Comparison of ENCODE assay signal across 15 cellular contexts in the genomic region with DNA sequence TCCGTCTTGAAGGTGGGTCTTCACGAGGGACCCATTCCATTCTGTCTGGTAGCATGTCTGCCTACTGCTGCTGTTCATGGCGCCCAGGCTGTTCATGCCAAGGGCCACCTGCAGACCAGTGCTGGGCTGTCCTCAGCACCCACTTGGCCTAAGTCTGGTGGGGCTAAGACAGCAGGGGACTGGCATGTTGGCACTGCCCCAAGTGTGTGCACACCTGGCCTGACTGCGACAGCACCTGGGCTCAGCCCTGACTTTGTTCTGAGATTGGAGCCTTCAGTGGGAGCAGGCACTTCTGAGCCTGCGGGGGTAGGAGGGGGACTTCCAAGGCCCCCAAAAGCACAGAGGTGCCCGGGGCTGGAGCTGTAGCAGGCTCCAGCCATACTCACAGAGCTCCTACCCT.
A peak's percentile ranks its signal among the peaks of the same experiment; 100 is the strongest.
DNase-seq lines count a peak whose midpoint lies in the region; ATAC-seq and TF ChIP-seq lines count a peak whose summit lies in the region.
"Had no signal": no experiment of that assay in that cellular context is flagged by ENCODE, and none has a peak within 500 bp of the region (broad histone marks: within the 10 kb centered on the region; RNA-seq: fewer than 3 reads in every experiment).

No MANE protein-coding gene starts in this region.

- peak overlapping the region; percentile 39 for H2AFZ ChIP-seq in IMR-90 (replicated peaks; ENCODE audit: low read length, poor library complexity)
- H2AFZ ChIP-seq: GM23248 had no signal

- intact Hi-C loops in IMR-90 (cut with micrococcal nuclease) = no loop called here
- intact Hi-C loops in Calu3 (cut with micrococcal nuclease; ENCODE audit: unreplicated experiment) = no loop called here

- dilution Hi-C loops in IMR-90 (cut with HindIII; ENCODE audit: low sequenced_read_pairs, unreplicated experiment) = no loop called here

- no peaks in the 10 kb centered on the region for H3K9me3 ChIP-seq in HEK293 (ENCODE audit: control insufficient read depth, insufficient read depth, low read depth, low read length)
- peaks cover 7% of the 10 kb centered on the region for H3K9me3 ChIP-seq in IMR-90 (ENCODE audit: control insufficient read depth, insufficient read depth, low read length)

- POLR2A ChIA-PET in HEK293 (lab: Yijun Ruan, JAX) (no interaction called here), IMR-90 (lab: Charles Lee; ENCODE audit: unreplicated experiment) (no interaction called here)

- ATAC-seq in IMR-90 (ENCODE audit: low read depth) (no peak), HG03175 (IDR thresholded peaks at IDR 0.05; ENCODE audit: unreplicated experiment) (no peak)
- peak; percentile 55 for ATAC-seq in stimulated activated effector memory CD8-positive, alpha-beta T cell treated with anti-CD3 and anti-CD28 coated beads, Interleukin-12 subunit alpha, Interleukin-12 subunit beta, amount 100 ng/mL, for 72 hours
- ATAC-seq: HCT116 had no signal

- H2BK20ac ChIP-seq in IMR-90 (ENCODE audit: low read depth, low read length) = no peak overlapping the region

- no peaks in the 10 kb centered on the region for H3K9me1 ChIP-seq in IMR-90 (ENCODE audit: insufficient read depth, low read length)

- no peak overlapping the region for H3K23ac ChIP-seq in IMR-90 (ENCODE audit: low read depth, low read length)

- H2BK15ac ChIP-seq in IMR-90 (ENCODE audit: low read depth, low read length) = no peak overlapping the region

- no peak overlapping the region for H3K27ac Mint-ChIP-seq in stimulated activated effector memory CD8-positive, alpha-beta T cell treated with anti-CD3 and anti-CD28 coated beads, Interleukin-12 subunit alpha, Interleukin-12 subunit beta, amount 100 ng/mL, for 72 hours
- H3K27ac Mint-ChIP-seq in Calu3 (ENCODE audit: unreplicated experiment) = no peak overlapping the region
- H3K27ac Mint-ChIP-seq: CD4-positive, alpha-beta memory T cell; H9; HFFc6 had no signal

- H3K4me3 ChIP-seq in HEK293 (ENCODE audit: low read depth, low read length) (no peak overlapping the region), IMR-90 (ENCODE audit: insufficient read depth, low read depth, low read length) (no peak overlapping the region), H7 (ENCODE audit: insufficient read depth, low read depth, low read length) (no peak overlapping the region)
- H3K4me3 ChIP-seq: GM23248 had no signal

- no peaks in the 10 kb centered on the region for H3K27me3 ChIP-seq in IMR-90 (ENCODE audit: control insufficient read depth, insufficient read depth, low read length)
- H3K27me3 ChIP-seq in H7 (ENCODE audit: control insufficient read depth, insufficient read depth, low read length) = no peaks in the 10 kb centered on the region

- no peak overlapping the region for H3K14ac ChIP-seq in IMR-90 (replicated peaks; ENCODE audit: low read depth, low read length)

- H3K36me3 Mint-ChIP-seq in stimulated activated effector memory CD8-positive, alpha-beta T cell treated with anti-CD3 and anti-CD28 coated beads, Interleukin-12 subunit alpha, Interleukin-12 subunit beta, amount 100 ng/mL, for 72 hours = no peaks in the 10 kb centered on the region
- no peaks in the 10 kb centered on the region for H3K36me3 Mint-ChIP-seq in Calu3 (ENCODE audit: insufficient read depth, unreplicated experiment)
- H3K36me3 Mint-ChIP-seq: CD4-positive, alpha-beta memory T cell had no signal

- no peaks in the 10 kb centered on the region for H4K20me1 ChIP-seq in IMR-90 (ENCODE audit: insufficient read depth, low read length)

- H2AK9ac ChIP-seq in IMR-90 (replicated peaks; ENCODE audit: low read depth, low read length, poor library complexity) = no peak overlapping the region

- in situ Hi-C loops in IMR-90 (cut with MboI; ENCODE audit: low sequenced_read_pairs) = no loop called here

- TF ChIP-seq CTCF in HEK293 (tag by site-specific recombination; IDR thresholded peaks at IDR 0.05) (no peak), IMR-90 (conservative IDR thresholded peaks at IDR 0.05; ENCODE audit: low read depth, low read length) (no peak), Calu3 (IDR thresholded peaks at IDR 0.05; ENCODE audit: unreplicated experiment) (no peak)

- no peak overlapping the region for H3K18ac ChIP-seq in IMR-90 (ENCODE audit: low read depth, low read length)

- DNase-seq in IMR-90 = no peak
- DNase-seq in stimulated activated effector memory CD8-positive, alpha-beta T cell treated with anti-CD3 and anti-CD28 coated beads, Interleukin-12 subunit alpha, Interleukin-12 subunit beta, amount 100 ng/mL, for 72 hours (ENCODE audit: low spot score in 2 of 2) = no peak
- DNase-seq in H7 = no peak
- DNase-seq in Calu3 = no peak
- DNase-seq: C1 segment of cervical spinal cord, COR-L47, DMS153, DND-41, GM23248, H9, HFFc6 had no signal

- H3K27ac ChIP-seq in HEK293 (ENCODE audit: extremely low read depth, low read depth, low read length) = no peak overlapping the region
- no peak overlapping the region for H3K27ac ChIP-seq in IMR-90 (ENCODE audit: insufficient read depth, low read length)
- H3K27ac ChIP-seq: GM23248 had no signal

- TF ChIP-seq RAD21 in IMR-90 (IDR thresholded peaks at IDR 0.05; ENCODE audit: low read length) = no peak

- H4K8ac ChIP-seq in IMR-90 (ENCODE audit: low read depth in 2 of 2, low read length in 2 of 2) = no peak overlapping the region

- BruUV-seq in IMR-90 (replicated peaks; lab: Mats Ljungman, UMichigan) (no TSS peak), Calu3 (replicated peaks; lab: Mats Ljungman, UMichigan) (no TSS peak)

- no peaks in the 10 kb centered on the region for H3K9me3 Mint-ChIP-seq in stimulated activated effector memory CD8-positive, alpha-beta T cell treated with anti-CD3 and anti-CD28 coated beads, Interleukin-12 subunit alpha, Interleukin-12 subunit beta, amount 100 ng/mL, for 72 hours
- H3K9me3 Mint-ChIP-seq in Calu3 (ENCODE audit: low read depth, unreplicated experiment) = no peaks in the 10 kb centered on the region
- H3K9me3 Mint-ChIP-seq: H9 had no signal

- no peak overlapping the region for H3K9ac ChIP-seq in IMR-90 (ENCODE audit: low read depth, low read length)
- H3K9ac ChIP-seq: GM23248 had no signal

- H2AK5ac ChIP-seq in IMR-90 (ENCODE audit: low read depth, low read length) = no peak overlapping the region

- H3K4ac ChIP-seq in IMR-90 (ENCODE audit: low read depth, low read length) = no peak overlapping the region

- H3K79me1 ChIP-seq in IMR-90 (ENCODE audit: low read depth in 1 of 2, low read length in 2 of 2) = no peaks in the 10 kb centered on the region

- no peaks in the 10 kb centered on the region for H3K27me3 Mint-ChIP-seq in Calu3 (ENCODE audit: unreplicated experiment)

- H3K56ac ChIP-seq in IMR-90 (ENCODE audit: extremely low read depth, insufficient read depth, low read length) = no peak overlapping the region

- no CpG with 5 or more reads among the region's 6 CpGs for WGBS in IMR-90 (ENCODE audit: extremely low coverage in 2 of 2, insufficient read length in 1 of 2), 2 experiments

- no peaks in the 10 kb centered on the region for H3K4me1 Mint-ChIP-seq in stimulated activated effector memory CD8-positive, alpha-beta T cell treated with anti-CD3 and anti-CD28 coated beads, Interleukin-12 subunit alpha, Interleukin-12 subunit beta, amount 100 ng/mL, for 72 hours
- H3K4me1 Mint-ChIP-seq in Calu3 (ENCODE audit: low read depth, unreplicated experiment) = no peaks in the 10 kb centered on the region
- H3K4me1 Mint-ChIP-seq: CD4-positive, alpha-beta memory T cell; H9 had no signal

- no peak for TF ChIP-seq POLR2A in IMR-90 (IDR thresholded peaks at IDR 0.05; ENCODE audit: low read depth, low read length)

- H4K91ac ChIP-seq in IMR-90 (ENCODE audit: insufficient read depth, low read depth, low read length) = no peak overlapping the region

- no peak overlapping the region for H2BK5ac ChIP-seq in IMR-90 (ENCODE audit: low read depth, low read length, poor library complexity, severe bottlenecking)

- H2BK120ac ChIP-seq in IMR-90 (ENCODE audit: low read depth, low read length) = no peak overlapping the region

- H3K4me3 Mint-ChIP-seq in stimulated activated effector memory CD8-positive, alpha-beta T cell treated with anti-CD3 and anti-CD28 coated beads, Interleukin-12 subunit alpha, Interleukin-12 subunit beta, amount 100 ng/mL, for 72 hours = no peak overlapping the region
- no peak overlapping the region for H3K4me3 Mint-ChIP-seq in Calu3 (ENCODE audit: low read depth, unreplicated experiment)
- H3K4me3 Mint-ChIP-seq: CD4-positive, alpha-beta memory T cell; H9; HFFc6 had no signal

- no peak overlapping the region for H4K5ac ChIP-seq in IMR-90 (ENCODE audit: low read depth, low read length)

- no peak overlapping the region for H3K4me2 ChIP-seq in IMR-90 (ENCODE audit: low read depth, low read length)

- H3K4me1 ChIP-seq in HEK293 (ENCODE audit: control insufficient read depth, insufficient read depth, low read length) (no peaks in the 10 kb centered on the region), IMR-90 (ENCODE audit: control insufficient read depth, insufficient read depth, low read length) (no peaks in the 10 kb centered on the region)

- CTCF ChIA-PET in HEK293 (lab: Yijun Ruan, JAX) = no interaction called here
- CTCF ChIA-PET in IMR-90 (lab: Yijun Ruan, JAX) = no interaction called here
- CTCF ChIA-PET in Calu3 (lab: Charles Lee) = no interaction called here

- no peaks in the 10 kb centered on the region for H3K36me3 ChIP-seq in HEK293 (ENCODE audit: control insufficient read depth in 2 of 2, insufficient read depth in 1 of 2, low read length in 2 of 2)
- H3K36me3 ChIP-seq in IMR-90 (ENCODE audit: control insufficient read depth, insufficient read depth, low read length) = no peaks in the 10 kb centered on the region
- H3K36me3 ChIP-seq in H7 (replicated peaks; ENCODE audit: control insufficient read depth, insufficient read depth, low read length) = no peaks in the 10 kb centered on the region

TF ChIP-seq in HEK293, 187 proteins besides CTCF, POLR2A, EP300 and RAD21:
- TF ChIP-seq SETDB1 (IDR thresholded peaks at IDR 0.05; ENCODE audit: insufficient read length, low read length) (peak; percentile 6), ZFHX2 (tag by site-specific recombination; conservative IDR thresholded peaks at IDR 0.05) (no peak)

TF ChIP-seq in IMR-90, 13 proteins besides CTCF, POLR2A, EP300 and RAD21 (continues in another document):
- TF ChIP-seq CEBPB (IDR thresholded peaks at IDR 0.05; ENCODE audit: low read depth, low read length) (no peak), MAZ (IDR thresholded peaks at IDR 0.05; ENCODE audit: borderline replicate concordance, low read depth, low read length) (no peak), BHLHE40 (IDR thresholded peaks at IDR 0.05; ENCODE audit: low read depth, low read length) (no peak), MAFK (IDR thresholded peaks at IDR 0.05; ENCODE audit: low read depth, low read length) (no peak), RCOR1 (IDR thresholded peaks at IDR 0.05; ENCODE audit: insufficient replicate concordance, low read length) (no peak), NFE2L2 (IDR thresholded peaks at IDR 0.05; ENCODE audit: low read depth, low read length) (no peak), CHD1 (IDR thresholded peaks at IDR 0.05; ENCODE audit: low read depth, low read length) (no peak)
